ENCODE assay signal across 17 cellular contexts in genomic region chr12:31974673-31975072, GRCh38. TPM values are rescaled to one million over a fixed set of nuclear protein-coding genes. Genes with fewer than 3 reads are reported as not detected.
DNase-seq lines count a peak whose midpoint lies in the region; ATAC-seq and TF ChIP-seq lines count a peak whose summit lies in the region.
"Had no signal": no experiment of that assay in that cellular context is flagged by ENCODE, and none has a peak within 500 bp of the region (broad histone marks: within the 10 kb centered on the region; RNA-seq: fewer than 3 reads in every experiment).

No MANE protein-coding gene starts in this region.

- TF ChIP-seq RAD21 in SK-N-SH (IDR thresholded peaks at IDR 0.05; ENCODE audit: low read length): no peak

- H3K36me3 ChIP-seq in body of pancreas (replicated peaks in 1 of 2; ENCODE audit: insufficient read depth in 1 of 2, low read depth in 2 of 2): peaks cover 0 to 8% of the 10 kb centered on the region in 2 donors
- peaks cover 16 to 47% of the 10 kb centered on the region in 2 experiments for H3K36me3 ChIP-seq in SK-N-SH (replicated peaks in 1 of 2; ENCODE audit: control insufficient read depth in 1 of 2, insufficient read depth in 2 of 2, low read length in 1 of 2)

- no peaks in the 10 kb centered on the region for H3F3A ChIP-seq in SK-N-SH (replicated peaks; ENCODE audit: insufficient read depth)

- POLR2A ChIA-PET in SK-N-SH (lab: Yijun Ruan, JAX): no interaction called here

- H3K27ac ChIP-seq in body of pancreas (peak overlapping the region in 3 of 4 donors; percentile 28 to 66 (median 28)), SK-N-SH (ENCODE audit: low read depth in 2 of 2, low read length in 1 of 2) (no peak overlapping the region)
- H3K27ac ChIP-seq: HL-60 had no signal

- no peak for DNase-seq in activated naive CD4-positive, alpha-beta T cell treated with anti-CD3 and anti-CD28 coated beads for 36 hours
- DNase-seq in activated naive CD4-positive, alpha-beta T cell treated with anti-CD3 and anti-CD28 coated beads, Interleukin-2, amount 10 ng/mL, durations not matched to agents 7 days and 5 days: no peak
- no peak for DNase-seq in body of pancreas
- DNase-seq in natural killer cell: no peak
- DNase-seq in SK-N-SH: no peak
- no peak for DNase-seq in AG20443 (ENCODE audit: low spot score)
- DNase-seq in activated T-cell treated with anti-CD3 and anti-CD28 coated beads, Interleukin-2, amount 50 U/mL, for 48 hours: no peak
- DNase-seq: 8988T, C1 segment of cervical spinal cord, COR-L47, DMS153, DMS79 treated with DMSO at 0.1 percent for 48 hours, EL, HCEC 1CT, HFFc6 had no signal

- TF ChIP-seq CTCF in body of pancreas (IDR thresholded peaks at IDR 0.05) (no peak), natural killer cell (IDR thresholded peaks at IDR 0.05) (no peak), SK-N-SH (IDR thresholded peaks at IDR 0.05) (no peak)

- intact Hi-C loops in activated naive CD4-positive, alpha-beta T cell treated with anti-CD3 and anti-CD28 coated beads for 36 hours (cut with micrococcal nuclease): no loop called here
- intact Hi-C loops in body of pancreas (cut with DNase I): no loop called here
- intact Hi-C loops in natural killer cell (cut with micrococcal nuclease): no loop called here

- H3K4me3 ChIP-seq in body of pancreas: no peak overlapping the region
- H3K4me3 ChIP-seq in SK-N-SH (ENCODE audit: low read depth in 2 of 2, low read length in 1 of 2): no peak overlapping the region

- ATAC-seq in body of pancreas: no peak
- no peak for ATAC-seq in natural killer cell
- ATAC-seq: CD8-positive, alpha-beta T cell had no signal

- peaks cover 60% of the 10 kb centered on the region for H3K9me3 Mint-ChIP-seq in activated naive CD4-positive, alpha-beta T cell treated with anti-CD3 and anti-CD28 coated beads for 36 hours
- H3K9me3 Mint-ChIP-seq in activated naive CD4-positive, alpha-beta T cell treated with anti-CD3 and anti-CD28 coated beads, Interleukin-2, amount 10 ng/mL, durations not matched to agents 7 days and 5 days: peaks cover 66% of the 10 kb centered on the region
- H3K9me3 Mint-ChIP-seq in natural killer cell: peaks cover 0 to 3% of the 10 kb centered on the region in 2 donors

- H3K4me1 Mint-ChIP-seq in activated naive CD4-positive, alpha-beta T cell treated with anti-CD3 and anti-CD28 coated beads for 36 hours (ENCODE audit: low read depth): peaks cover 12% of the 10 kb centered on the region
- H3K4me1 Mint-ChIP-seq in activated naive CD4-positive, alpha-beta T cell treated with anti-CD3 and anti-CD28 coated beads, Interleukin-2, amount 10 ng/mL, durations not matched to agents 7 days and 5 days: peaks cover 9% of the 10 kb centered on the region
- H3K4me1 Mint-ChIP-seq in natural killer cell: peaks cover 39 to 62% of the 10 kb centered on the region in 2 donors

- H3K9me3 ChIP-seq in body of pancreas (peaks cover 0 to 5% (median 0%) of the 10 kb centered on the region in 3 donors), SK-N-SH (no peaks in the 10 kb centered on the region)

- H3K27me3 ChIP-seq in body of pancreas (no peaks in the 10 kb centered on the region), SK-N-SH (ENCODE audit: insufficient read depth) (no peaks in the 10 kb centered on the region)

- peak overlapping the region; percentile 61 for H3K27ac Mint-ChIP-seq in activated naive CD4-positive, alpha-beta T cell treated with anti-CD3 and anti-CD28 coated beads for 36 hours
- no peak overlapping the region for H3K27ac Mint-ChIP-seq in activated naive CD4-positive, alpha-beta T cell treated with anti-CD3 and anti-CD28 coated beads, Interleukin-2, amount 10 ng/mL, durations not matched to agents 7 days and 5 days
- H3K27ac Mint-ChIP-seq in natural killer cell: peak overlapping the region; percentile 62 to 69
- H3K27ac Mint-ChIP-seq: CD8-positive, alpha-beta T cell; HFFc6 had no signal

- H3K4me1 ChIP-seq in body of pancreas (peaks cover 18% of the 10 kb centered on the region), SK-N-SH (ENCODE audit: control insufficient read depth in 1 of 2, insufficient read depth in 2 of 2, low read depth in 1 of 2, low read length in 1 of 2) (no peaks in the 10 kb centered on the region)

- no peaks in the 10 kb centered on the region for H3K27me3 Mint-ChIP-seq in activated naive CD4-positive, alpha-beta T cell treated with anti-CD3 and anti-CD28 coated beads for 36 hours (ENCODE audit: low read depth)
- no peaks in the 10 kb centered on the region for H3K27me3 Mint-ChIP-seq in activated naive CD4-positive, alpha-beta T cell treated with anti-CD3 and anti-CD28 coated beads, Interleukin-2, amount 10 ng/mL, durations not matched to agents 7 days and 5 days
- no peaks in the 10 kb centered on the region for H3K27me3 Mint-ChIP-seq in natural killer cell (ENCODE audit: low read depth in 2 of 2)

- no peak overlapping the region for H2AFZ ChIP-seq in SK-N-SH (ENCODE audit: low read depth)

- H3K4me2 ChIP-seq in SK-N-SH: no peak overlapping the region

- H3K79me2 ChIP-seq in SK-N-SH (ENCODE audit: insufficient read depth): peaks cover 14% of the 10 kb centered on the region

- peaks cover 93% of the 10 kb centered on the region for H3K36me3 Mint-ChIP-seq in activated naive CD4-positive, alpha-beta T cell treated with anti-CD3 and anti-CD28 coated beads for 36 hours (ENCODE audit: low read depth)
- peaks cover 94% of the 10 kb centered on the region for H3K36me3 Mint-ChIP-seq in activated naive CD4-positive, alpha-beta T cell treated with anti-CD3 and anti-CD28 coated beads, Interleukin-2, amount 10 ng/mL, durations not matched to agents 7 days and 5 days
- peaks cover 45% of the 10 kb centered on the region for H3K36me3 Mint-ChIP-seq in natural killer cell

- no peaks in the 10 kb centered on the region for H3K9me2 ChIP-seq in SK-N-SH

- 80 to 90% methylated on average over 5 of the region's 5 CpGs for WGBS in body of pancreas, 2 donors
- whole genome bisulfite sequencing in SK-N-SH (ENCODE audit: low lambda C conversion rate): 96% methylated on average over 5 of the region's 5 CpGs

- H4K20me1 ChIP-seq in SK-N-SH (ENCODE audit: insufficient read depth): no peaks in the 10 kb centered on the region

- CTCF ChIA-PET in activated naive CD4-positive, alpha-beta T cell treated with anti-CD3 and anti-CD28 coated beads for 36 hours (lab: Charles Lee): no interaction called here
- CTCF ChIA-PET in activated naive CD4-positive, alpha-beta T cell treated with anti-CD3 and anti-CD28 coated beads, Interleukin-2, amount 10 ng/mL, durations not matched to agents 7 days and 5 days (lab: Charles Lee): interaction anchor here (0.7 kb wide), 1 partner anchor 10 kb away, joined by 3 read pairs; no protein-coding TSS in a partner anchor
- CTCF ChIA-PET in SK-N-SH (lab: Yijun Ruan, JAX): no interaction called here

- no peak for TF ChIP-seq POLR2A in body of pancreas (IDR thresholded peaks at IDR 0.05)

- H3K9ac ChIP-seq in SK-N-SH: no peak overlapping the region

- no peak overlapping the region for H3K4me3 Mint-ChIP-seq in activated naive CD4-positive, alpha-beta T cell treated with anti-CD3 and anti-CD28 coated beads for 36 hours
- H3K4me3 Mint-ChIP-seq in activated naive CD4-positive, alpha-beta T cell treated with anti-CD3 and anti-CD28 coated beads, Interleukin-2, amount 10 ng/mL, durations not matched to agents 7 days and 5 days: no peak overlapping the region
- H3K4me3 Mint-ChIP-seq in natural killer cell: no peak overlapping the region
- H3K4me3 Mint-ChIP-seq: CD8-positive, alpha-beta T cell; HFFc6 had no signal

- TF ChIP-seq EP300 in SK-N-SH (IDR thresholded peaks at IDR 0.05; ENCODE audit: borderline replicate concordance in 1 of 2, low read depth in 1 of 2, low read length in 1 of 2): no peak

TF ChIP-seq in SK-N-SH, 30 proteins besides CTCF, POLR2A, EP300 and RAD21 (continues in another document):
- no peak for TF ChIP-seq NFIC (IDR thresholded peaks at IDR 0.05; ENCODE audit: borderline replicate concordance)
- no peak for TF ChIP-seq MAX (IDR thresholded peaks at IDR 0.05; ENCODE audit: low read depth)
- no peak for TF ChIP-seq USF1 (IDR thresholded peaks at IDR 0.05; ENCODE audit: borderline replicate concordance, low read depth)
- TF ChIP-seq YY1 (IDR thresholded peaks at IDR 0.05; ENCODE audit: low read depth): no peak
- TF ChIP-seq SIN3A (IDR thresholded peaks at IDR 0.05; ENCODE audit: borderline replicate concordance, low read depth, low read length): no peak
- no peak for TF ChIP-seq MEF2A (IDR thresholded peaks at IDR 0.05; ENCODE audit: borderline replicate concordance, low read depth)
- TF ChIP-seq RCOR1 (IDR thresholded peaks at IDR 0.05; ENCODE audit: low read length): no peak
- TF ChIP-seq PBX3 (IDR thresholded peaks at IDR 0.05): no peak
- TF ChIP-seq ELF1 (IDR thresholded peaks at IDR 0.05): no peak
- no peak for TF ChIP-seq JUND (IDR thresholded peaks at IDR 0.05)
- TF ChIP-seq SMC3 (IDR thresholded peaks at IDR 0.05; ENCODE audit: low read depth, low read length): no peak
- no peak for TF ChIP-seq MXI1 (IDR thresholded peaks at IDR 0.05; ENCODE audit: low read depth, low read length)
- TF ChIP-seq TEAD4 (IDR thresholded peaks at IDR 0.05; ENCODE audit: borderline replicate concordance, insufficient read depth): no peak

RNA-seq across cellular contexts. Expression of gene RESF1, which starts 15.5 kb away (rescaled TPM):
- total RNA-seq in activated naive CD4-positive, alpha-beta T cell treated with anti-CD3 and anti-CD28 coated beads for 36 hours: 10 to 100 TPM; 65.6 to 73.5 TPM
- total RNA-seq in body of pancreas (10 to 100 TPM; 29.1 to 48.1 TPM), natural killer cell (100 to 1,000 TPM; 144 to 209 (median 184) TPM)
- polyA plus RNA-seq in SK-N-SH (2012; rRNA removed): 4.9 and 7.7 TPM in 2 replicates
- polyA plus RNA-seq in SK-N-SH (2012; cell fraction: cytosol; rRNA removed): 7.4 and 9.7 TPM in 2 replicates
- 3.6 and 7.0 TPM in 2 replicates for polyA plus RNA-seq in SK-N-SH (2012; cell fraction: nucleus; rRNA removed)

Comparison
In these comparisons a context has a peak if more than half of its experiments do, and no peak if none do; other contexts are left out.
1. H3K27ac ChIP-seq: peak in body of pancreas (3 of 4); none in SK-N-SH (0 of 2).